Comparison of ENCODE assay signal across 20 cellular contexts in genomic region chr20:48178607-48179006, GRCh38.
DNase-seq lines count a peak whose midpoint lies in the region; TF ChIP-seq lines count a peak whose summit lies in the region.
"Had no signal": no experiment of that assay in that cellular context is flagged by ENCODE, and none has a peak within 500 bp of the region (broad histone marks: within the 10 kb centered on the region; RNA-seq: fewer than 3 reads in every experiment).

No MANE protein-coding gene starts in this region.

- H3K27me3 Mint-ChIP-seq in brain (peaks cover 7% of the 10 kb centered on the region), neural progenitor cell (ENCODE audit: insufficient read depth, low read depth) (peaks cover 5% of the 10 kb centered on the region)

- H2AFZ ChIP-seq in neural progenitor cell (replicated peaks), result no peak overlapping the region

- H3K9ac ChIP-seq in neural progenitor cell, result no peak overlapping the region
- H3K9ac ChIP-seq: KMS-11 had no signal

- H3K36me3 ChIP-seq in H7 (replicated peaks; ENCODE audit: control insufficient read depth, insufficient read depth, low read length), result no peaks in the 10 kb centered on the region
- no peaks in the 10 kb centered on the region for H3K36me3 ChIP-seq in iPS DF 6.9 (ENCODE audit: control insufficient read depth, insufficient read depth, low read length)
- H3K36me3 ChIP-seq in neural progenitor cell, result no peaks in the 10 kb centered on the region
- no peaks in the 10 kb centered on the region for H3K36me3 ChIP-seq in ascending aorta
- H3K36me3 ChIP-seq: BE2C, Peyer's patch had no signal

- H3K4me1 Mint-ChIP-seq in brain (peaks cover 29% of the 10 kb centered on the region), neural progenitor cell (peaks cover 28% of the 10 kb centered on the region)
- H3K4me1 Mint-ChIP-seq: CD4-positive, CD25-positive, alpha-beta regulatory T cell had no signal

- H3K4me2 ChIP-seq in neural progenitor cell, result peak overlapping the region; percentile 60
- H3K4me2 ChIP-seq: KMS-11 had no signal

- no peaks in the 10 kb centered on the region for H3K9me3 ChIP-seq in iPS DF 6.9 (ENCODE audit: control insufficient read depth, insufficient read depth, low read length)
- no peaks in the 10 kb centered on the region for H3K9me3 ChIP-seq in neural progenitor cell (ENCODE audit: low read depth)
- H3K9me3 ChIP-seq in ascending aorta, result no peaks in the 10 kb centered on the region
- H3K9me3 ChIP-seq: BE2C, Peyer's patch had no signal

- H3K36me3 Mint-ChIP-seq in brain, result no peaks in the 10 kb centered on the region
- H3K36me3 Mint-ChIP-seq in neural progenitor cell, result no peaks in the 10 kb centered on the region
- H3K36me3 Mint-ChIP-seq: CD4-positive, CD25-positive, alpha-beta regulatory T cell had no signal

- H3F3A ChIP-seq in neural progenitor cell (ENCODE audit: low read depth), result peaks cover 10% of the 10 kb centered on the region

- H3K79me2 ChIP-seq in neural progenitor cell (ENCODE audit: low read depth), result no peaks in the 10 kb centered on the region

- 100% methylated on average over 1 of the region's 5 CpGs for WGBS in iPS DF 6.9 (ENCODE audit: insufficient coverage, insufficient read length)

- DNase-seq in H7 (peak; percentile 78), iPS DF 6.9 (ENCODE audit: low read depth, low spot score) (peak; percentile 9), neural progenitor cell (ENCODE audit: low spot score) (peak; percentile 77), ascending aorta (ENCODE audit: low spot score in 2 of 2) (no peak), GDM1 (lab: John Stamatoyannopoulos, UW) (no peak)
- no peak for DNase-seq in activated effector memory CD4-positive, alpha-beta T cell treated with Interleukin-2 at 50 U/mL for 16 hours
- no peak for DNase-seq in stimulated activated CD4-positive, alpha-beta T cell treated with anti-CD3 and anti-CD28 coated beads, Interleukin-4, amount 100 ng/mL, for 4 hours
- DNase-seq: BE2C; Caco-2; CD4-positive, CD25-positive, alpha-beta regulatory T cell; GF-D8; MV-4-11; NCI-H1436; NCI-H1930; NCI-H2171 treated with DMSO at 0.1 percent for 48 hours; NCI-H446; NCI-H526 treated with DMSO at 0.1 percent for 48 hours; Peyer's patch had no signal

- H3K27me3 ChIP-seq in H7 (ENCODE audit: control insufficient read depth, insufficient read depth, low read length) (no peaks in the 10 kb centered on the region), iPS DF 6.9 (ENCODE audit: control insufficient read depth, insufficient read depth, low read length) (no peaks in the 10 kb centered on the region), neural progenitor cell (no peaks in the 10 kb centered on the region), ascending aorta (no peaks in the 10 kb centered on the region)
- H3K27me3 ChIP-seq: BE2C, Peyer's patch had no signal

- intact Hi-C loops in ascending aorta (cut with DNase I), result no loop called here

- peak overlapping the region in 3 of 5 experiments; percentile 12 to 61 (median 31) for H3K27ac Mint-ChIP-seq in brain
- peak overlapping the region; percentile 58 for H3K27ac Mint-ChIP-seq in neural progenitor cell

- H3K4me1 ChIP-seq in iPS DF 6.9 (ENCODE audit: control insufficient read depth, insufficient read depth, low read length) (no peaks in the 10 kb centered on the region; the same call in 1 of the 2 replicates), neural progenitor cell (peaks cover 17% of the 10 kb centered on the region), ascending aorta (no peaks in the 10 kb centered on the region)
- H3K4me1 ChIP-seq: Caco-2, Peyer's patch had no signal

- peak overlapping the region in 1 of 5 experiments; percentile 17 for H3K4me3 Mint-ChIP-seq in brain
- peak overlapping the region; percentile 2 for H3K4me3 Mint-ChIP-seq in neural progenitor cell
- H3K4me3 Mint-ChIP-seq: CD4-positive, CD25-positive, alpha-beta regulatory T cell had no signal

- H3K27ac ChIP-seq in iPS DF 6.9 (ENCODE audit: low read length) (no peak overlapping the region), neural progenitor cell (no peak overlapping the region), ascending aorta (no peak overlapping the region)
- H3K27ac ChIP-seq: KMS-11, Peyer's patch had no signal

- H3K4me3 ChIP-seq in H7 (ENCODE audit: insufficient read depth, low read depth, low read length) (no peak overlapping the region), iPS DF 6.9 (ENCODE audit: low read length) (no peak overlapping the region), neural progenitor cell (peak overlapping the region; percentile 4), ascending aorta (no peak overlapping the region)
- H3K4me3 ChIP-seq: Peyer's patch had no signal

- H3K9me3 Mint-ChIP-seq in brain (peaks cover 0 to 20% (median 10%) of the 10 kb centered on the region in 5 experiments), neural progenitor cell (peaks cover 4% of the 10 kb centered on the region)

- TF ChIP-seq CTCF in brain (conservative IDR thresholded peaks at IDR 0.05) (no peak), neural progenitor cell (IDR thresholded peaks at IDR 0.05) (no peak), ascending aorta (IDR thresholded peaks at IDR 0.05) (no peak)

- H4K20me1 ChIP-seq in neural progenitor cell (ENCODE audit: low read depth), result no peaks in the 10 kb centered on the region

Comparison
In these comparisons a context has a peak if more than half of its experiments do, and no peak if none do; other contexts are left out.
1. DNase-seq: peak in H7 (single experiment), iPS DF 6.9 (single experiment) and neural progenitor cell (single experiment); none in activated effector memory CD4-positive, alpha-beta T cell treated with Interleukin-2 at 50 U/mL for 16 hours (single experiment), ascending aorta (0 of 2), GDM1 (single experiment) and stimulated activated CD4-positive, alpha-beta T cell treated with anti-CD3 and anti-CD28 coated beads, Interleukin-4, amount 100 ng/mL, for 4 hours (0 of 2).